Comparison of ENCODE assay signal across 8 cellular contexts in the genomic region with DNA sequence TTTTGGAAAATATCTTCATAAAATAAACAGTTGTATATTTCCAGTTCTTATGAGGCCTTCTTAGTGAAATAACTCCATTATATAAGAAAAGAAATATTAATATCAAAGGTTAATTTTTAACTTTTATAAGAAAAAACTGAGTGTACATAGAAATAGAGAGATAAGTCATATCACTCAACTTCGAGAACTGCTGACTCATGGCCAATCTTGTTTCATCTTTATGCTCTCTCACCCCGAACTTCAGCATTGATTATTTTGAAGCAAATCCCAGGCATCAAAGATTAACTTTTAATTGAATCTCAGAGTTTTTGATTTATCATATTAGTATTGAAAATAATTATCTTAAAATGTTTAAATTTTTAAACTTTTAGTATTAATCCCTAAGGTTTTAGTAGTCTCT.
"Had no signal": no experiment of that assay in that cellular context is flagged by ENCODE, and none has a peak within 500 bp of the region (broad histone marks: within the 10 kb centered on the region; RNA-seq: fewer than 3 reads in every experiment).

No MANE protein-coding gene starts in this region.

- FAIRE-seq: G401.6, GM12878, GM12891, GM12892, GM18507, GM19239 had no signal

- H3K4me3 ChIP-seq: GM12878 had no signal

- ATAC-seq: GM12878 had no signal

- DNase-seq: GDM1, GF-D8 had no signal
